Comparison of ENCODE assay signal across 8 cellular contexts in the genomic region with DNA sequence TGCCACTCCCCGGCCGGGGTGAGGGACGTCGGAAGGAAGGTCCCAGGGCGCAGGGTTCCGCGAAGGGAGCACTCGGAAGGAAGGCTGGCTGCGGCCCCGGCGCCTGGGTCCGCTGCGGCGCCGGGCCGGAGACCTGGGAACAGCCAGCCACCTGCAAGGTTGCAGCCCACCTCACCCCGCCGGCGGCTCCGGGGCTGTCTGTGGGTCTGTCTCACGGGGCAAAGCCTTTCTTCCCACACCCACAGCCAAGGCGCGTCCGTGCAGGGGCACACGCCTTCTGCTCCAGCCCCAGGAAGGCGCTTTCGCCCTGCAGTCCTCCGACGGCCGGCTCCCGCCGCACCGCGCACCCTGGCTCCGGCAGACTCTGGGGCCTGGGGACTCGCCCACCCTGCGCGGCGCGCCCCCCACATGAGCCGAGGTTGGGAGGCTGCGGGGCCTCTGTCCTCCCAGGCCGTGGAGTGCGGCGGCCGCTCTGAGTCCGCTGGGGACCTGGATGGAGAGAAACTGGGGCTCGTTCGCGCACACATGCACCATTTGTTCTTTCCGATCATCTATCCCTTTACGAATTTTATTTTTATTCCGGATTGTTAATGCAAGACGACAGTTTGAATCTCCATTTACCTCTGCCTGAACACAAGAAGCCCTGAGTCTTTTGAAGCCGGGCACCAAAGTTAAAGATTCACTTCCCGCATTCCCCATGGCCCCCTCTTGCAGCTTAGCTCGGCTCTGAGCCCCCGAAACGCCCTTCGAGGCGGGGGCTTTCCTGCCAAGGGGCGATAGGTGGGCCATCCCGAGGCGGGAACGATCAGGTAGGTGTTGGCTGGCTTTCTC. TPM values are rescaled to one million over a fixed set of nuclear protein-coding genes. Genes with fewer than 3 reads are reported as not detected.
A peak's percentile ranks its signal among the peaks of the same experiment; 100 is the strongest.
DNase-seq lines count a peak whose midpoint lies in the region; ATAC-seq, FAIRE-seq and TF ChIP-seq lines count a peak whose summit lies in the region.

No MANE protein-coding gene starts in this region.

- peaks cover 86% of the 10 kb centered on the region for H3K27me3 ChIP-seq in astrocyte (ENCODE audit: insufficient read depth, low read length)

- H3K4me3 Mint-ChIP-seq in T-helper 2 cell treated with Interferon-gamma antibody and Interleukin-4, amounts not matched to agents 5 μg/mL and 100 μg/mL, for 36 hours, result peak overlapping the region; percentile 18
- H3K4me3 Mint-ChIP-seq in astrocyte (ENCODE audit: unreplicated experiment), result peak overlapping the region; percentile 41
- peak overlapping the region; percentile 40 for H3K4me3 Mint-ChIP-seq in stimulated activated memory B cell treated with anti-CD40 and anti-IgM and Interleukin-4, amounts not matched to agents 10 μg/mL and 1 μg/mL and 100 μg/mL, for 72 hours

- no peak for TF ChIP-seq CTCF in astrocyte (IDR thresholded peaks at IDR 0.05; ENCODE audit: insufficient read depth, low read depth, low read length)

- H3K36me3 ChIP-seq in astrocyte (ENCODE audit: insufficient read depth, low read length), result no peaks in the 10 kb centered on the region

- peak; percentile 28 for ATAC-seq in left colon
- ATAC-seq in stimulated activated memory B cell treated with anti-CD40 and anti-IgM and Interleukin-4, amounts not matched to agents 10 μg/mL and 1 μg/mL and 100 μg/mL, for 72 hours, result peak; percentile 4

- H3K9ac ChIP-seq in astrocyte (ENCODE audit: low read length), result no peak overlapping the region

- H3K9me3 ChIP-seq in astrocyte (ENCODE audit: insufficient read depth, low read depth, low read length), result no peaks in the 10 kb centered on the region

- no peak overlapping the region for H3K27ac Mint-ChIP-seq in T-helper 2 cell treated with Interferon-gamma antibody and Interleukin-4, amounts not matched to agents 5 μg/mL and 100 μg/mL, for 36 hours
- H3K27ac Mint-ChIP-seq in astrocyte (ENCODE audit: unreplicated experiment), result no peak overlapping the region
- no peak overlapping the region for H3K27ac Mint-ChIP-seq in stimulated activated memory B cell treated with anti-CD40 and anti-IgM and Interleukin-4, amounts not matched to agents 10 μg/mL and 1 μg/mL and 100 μg/mL, for 72 hours

- H2AFZ ChIP-seq in astrocyte (ENCODE audit: low read depth, low read length), result peak overlapping the region; percentile 75

- no peaks in the 10 kb centered on the region for H3K36me3 Mint-ChIP-seq in T-helper 2 cell treated with Interferon-gamma antibody and Interleukin-4, amounts not matched to agents 5 μg/mL and 100 μg/mL, for 36 hours (ENCODE audit: low read depth)
- H3K36me3 Mint-ChIP-seq in astrocyte (ENCODE audit: low read depth, unreplicated experiment), result no peaks in the 10 kb centered on the region
- no peaks in the 10 kb centered on the region for H3K36me3 Mint-ChIP-seq in stimulated activated memory B cell treated with anti-CD40 and anti-IgM and Interleukin-4, amounts not matched to agents 10 μg/mL and 1 μg/mL and 100 μg/mL, for 72 hours

- peaks cover 10% of the 10 kb centered on the region for H3K4me1 Mint-ChIP-seq in T-helper 2 cell treated with Interferon-gamma antibody and Interleukin-4, amounts not matched to agents 5 μg/mL and 100 μg/mL, for 36 hours (ENCODE audit: low read depth)
- H3K4me1 Mint-ChIP-seq in astrocyte (ENCODE audit: low read depth, unreplicated experiment), result peaks cover 6% of the 10 kb centered on the region
- peaks cover 38% of the 10 kb centered on the region for H3K4me1 Mint-ChIP-seq in stimulated activated memory B cell treated with anti-CD40 and anti-IgM and Interleukin-4, amounts not matched to agents 10 μg/mL and 1 μg/mL and 100 μg/mL, for 72 hours

- no peak for FAIRE-seq in astrocyte (lab: Jason Lieb, UNC)

- H3K4me1 ChIP-seq in astrocyte (ENCODE audit: insufficient read depth, low read length), result peaks cover 21% of the 10 kb centered on the region

- peaks cover 74% of the 10 kb centered on the region for H3K27me3 Mint-ChIP-seq in T-helper 2 cell treated with Interferon-gamma antibody and Interleukin-4, amounts not matched to agents 5 μg/mL and 100 μg/mL, for 36 hours (ENCODE audit: low read depth)
- H3K27me3 Mint-ChIP-seq in astrocyte (ENCODE audit: low read depth, unreplicated experiment), result peaks cover 62% of the 10 kb centered on the region
- H3K27me3 Mint-ChIP-seq in stimulated activated memory B cell treated with anti-CD40 and anti-IgM and Interleukin-4, amounts not matched to agents 10 μg/mL and 1 μg/mL and 100 μg/mL, for 72 hours, result peaks cover 81% of the 10 kb centered on the region

- no peaks in the 10 kb centered on the region for H3K9me3 Mint-ChIP-seq in T-helper 2 cell treated with Interferon-gamma antibody and Interleukin-4, amounts not matched to agents 5 μg/mL and 100 μg/mL, for 36 hours
- peaks cover 4% of the 10 kb centered on the region for H3K9me3 Mint-ChIP-seq in astrocyte (ENCODE audit: unreplicated experiment)
- no peaks in the 10 kb centered on the region for H3K9me3 Mint-ChIP-seq in stimulated activated memory B cell treated with anti-CD40 and anti-IgM and Interleukin-4, amounts not matched to agents 10 μg/mL and 1 μg/mL and 100 μg/mL, for 72 hours

- H3K79me2 ChIP-seq in astrocyte (ENCODE audit: insufficient read depth, low read length), result no peaks in the 10 kb centered on the region

- H3K27ac ChIP-seq in astrocyte (ENCODE audit: low read depth, low read length), result no peak overlapping the region

- DNase-seq in T-helper 2 cell treated with Interferon-gamma antibody and Interleukin-4, amounts not matched to agents 5 μg/mL and 100 μg/mL, for 36 hours (ENCODE audit: low spot score), result no peak
- no peak for DNase-seq in T-helper 2 cell
- DNase-seq in astrocyte (ENCODE audit: low read depth), result no peak
- DNase-seq in left colon, result no peak
- DNase-seq in occipital lobe (lab: John Stamatoyannopoulos, UW), result no peak
- DNase-seq in DMS153 treated with DMSO at 0.1 percent for 48 hours (lab: John Stamatoyannopoulos, UW; ENCODE audit: unreplicated experiment), result no peak
- DNase-seq in NCI-H1092 treated with DMSO at 0.1 percent for 48 hours (lab: John Stamatoyannopoulos, UW), result no peak

- H3K4me3 ChIP-seq in astrocyte (ENCODE audit: insufficient read depth, low read depth, low read length), result no peak overlapping the region

- peaks cover 23% of the 10 kb centered on the region for H4K20me1 ChIP-seq in astrocyte (ENCODE audit: insufficient read depth, low read length)

- H3K4me2 ChIP-seq in astrocyte (ENCODE audit: low read length), result peak overlapping the region; percentile 84

- intact Hi-C loops in left colon (cut with DNase I, micrococcal nuclease), result loop anchor here (5.0 to 10.0 kb wide), 5 partner anchors 500 to 1032 kb away; no protein-coding TSS in a partner anchor

RNA-seq across cellular contexts. Expression of a gene that starts 4.5 kb away (rescaled TPM):
- total RNA-seq in astrocyte (2.8 and 2.9 TPM in 2 replicates), left colon (1 to 10 TPM in 1 of 2 donors, under 1 TPM in 1; 0.82 to 1.5 TPM), occipital lobe (4.8 TPM)
